Comparison of ENCODE assay signal across 1 cellular context in genomic region chr7:139704308-139704879, GRCh38.
TF ChIP-seq lines count a peak whose summit lies in the region.

No MANE protein-coding gene starts in this region.

TF ChIP-seq in GM12878, 131 proteins besides CTCF, POLR2A, EP300 and RAD21 (continued from another document):
- no peak for TF ChIP-seq NKRF (conservative IDR thresholded peaks at IDR 0.05)
- TF ChIP-seq POLR2AphosphoS5 (IDR thresholded peaks at IDR 0.05; ENCODE audit: low read length) = no peak
- no peak for TF ChIP-seq NR2F1 (conservative IDR thresholded peaks at IDR 0.05)
- TF ChIP-seq SUPT20H (IDR thresholded peaks at IDR 0.05; ENCODE audit: borderline replicate concordance, control insufficient read depth, low read depth, low read length) = no peak
- TF ChIP-seq NFIC (IDR thresholded peaks at IDR 0.05; ENCODE audit: low read depth, low read length) = no peak
- no peak for TF ChIP-seq KDM1A (IDR thresholded peaks at IDR 0.05; ENCODE audit: borderline replicate concordance)
- TF ChIP-seq SKIL (IDR thresholded peaks at IDR 0.05; ENCODE audit: low read depth, poor library complexity, severe bottlenecking) = no peak
- no peak for TF ChIP-seq NRF1 (conservative IDR thresholded peaks at IDR 0.05; ENCODE audit: low read depth, low read length)
- no peak for TF ChIP-seq IKZF2 (IDR thresholded peaks at IDR 0.05)
